In the genomic region with DNA sequence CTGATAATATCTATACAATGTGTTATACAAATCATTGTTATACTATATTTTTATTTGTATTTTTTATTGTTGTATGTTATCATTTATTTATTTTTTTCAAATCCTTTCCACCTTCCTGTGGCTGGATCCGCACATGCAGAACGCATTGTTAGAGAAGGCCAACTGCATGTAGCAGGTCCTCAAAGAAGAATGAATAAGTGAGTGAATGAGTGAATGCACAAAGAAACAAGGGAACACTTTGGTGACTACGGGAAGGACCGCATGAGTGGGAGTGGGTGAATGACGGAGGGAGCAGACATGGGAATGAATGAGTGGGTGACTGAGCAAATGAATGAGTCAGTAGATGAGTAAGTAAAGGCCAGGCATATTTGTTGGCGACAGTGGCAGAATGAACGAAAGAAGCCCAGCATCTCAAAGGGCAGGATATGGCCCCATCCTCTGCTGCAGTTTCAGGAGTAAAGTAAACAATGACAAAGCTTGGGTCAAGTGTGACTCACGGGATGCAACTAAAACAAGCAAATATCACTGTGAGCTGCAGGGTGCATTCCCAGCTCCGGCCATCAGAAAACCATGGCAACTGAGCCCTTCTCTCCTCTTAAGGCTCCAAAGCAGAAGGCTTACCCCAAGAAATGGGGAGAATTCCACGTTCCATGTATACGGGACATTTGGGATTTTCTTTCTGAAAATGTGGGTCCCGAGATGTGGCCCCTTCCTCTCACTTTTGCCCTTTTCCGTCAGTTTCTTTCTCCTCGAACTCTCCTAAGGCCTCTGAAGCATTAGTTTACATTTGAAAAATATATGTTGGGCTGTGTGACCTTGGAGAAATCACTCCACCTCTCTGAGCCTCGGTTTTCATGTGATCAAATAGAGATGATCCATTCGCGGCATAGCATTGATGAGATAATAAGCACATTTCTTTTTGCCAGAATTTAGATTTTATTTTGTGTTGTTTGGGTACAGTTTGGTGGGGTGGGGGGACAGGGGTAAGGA, we compare ENCODE assay signal across 9 cellular contexts. TPM values are rescaled to one million over a fixed set of nuclear protein-coding genes. Genes with fewer than 3 reads are reported as not detected.
DNase-seq lines count a peak whose midpoint lies in the region; ATAC-seq, FAIRE-seq and TF ChIP-seq lines count a peak whose summit lies in the region.
"Had no signal": no experiment of that assay in that cellular context is flagged by ENCODE, and none has a peak within 500 bp of the region (broad histone marks: within the 10 kb centered on the region; RNA-seq: fewer than 3 reads in every experiment).

No MANE protein-coding gene starts in this region.

- no peaks in the 10 kb centered on the region for H3K4me1 Mint-ChIP-seq in activated CD8-positive, alpha-beta T cell treated with anti-CD3 and anti-CD28 coated beads for 36 hours (ENCODE audit: low read depth)
- no peaks in the 10 kb centered on the region for H3K4me1 Mint-ChIP-seq in activated CD8-positive, alpha-beta T cell treated with anti-CD3 and anti-CD28 coated beads, Interleukin-2, amount 10 ng/mL, durations not matched to agents 7 days and 5 days (ENCODE audit: low read depth)

- peaks cover 9% of the 10 kb centered on the region for H3K9me3 Mint-ChIP-seq in activated CD8-positive, alpha-beta T cell treated with anti-CD3 and anti-CD28 coated beads for 36 hours
- peaks cover 9% of the 10 kb centered on the region for H3K9me3 Mint-ChIP-seq in activated CD8-positive, alpha-beta T cell treated with anti-CD3 and anti-CD28 coated beads, Interleukin-2, amount 10 ng/mL, durations not matched to agents 7 days and 5 days (ENCODE audit: insufficient read depth)

- no peak for FAIRE-seq in GM12891 (lab: Jason Lieb, UNC)
- FAIRE-seq: colon had no signal

- no peak for TF ChIP-seq CTCF in activated CD8-positive, alpha-beta T cell treated with anti-CD3 and anti-CD28 coated beads for 36 hours (IDR thresholded peaks at IDR 0.05)

- intact Hi-C loops in activated CD8-positive, alpha-beta T cell treated with anti-CD3 and anti-CD28 coated beads for 36 hours (cut with micrococcal nuclease) = no loop called here

- no peak for TF ChIP-seq POLR2A in GM12891 (IDR thresholded peaks at IDR 0.05; ENCODE audit: low read depth, low read length)

- H3K36me3 Mint-ChIP-seq in activated CD8-positive, alpha-beta T cell treated with anti-CD3 and anti-CD28 coated beads for 36 hours (ENCODE audit: low read depth) = no peaks in the 10 kb centered on the region
- H3K36me3 Mint-ChIP-seq in activated CD8-positive, alpha-beta T cell treated with anti-CD3 and anti-CD28 coated beads, Interleukin-2, amount 10 ng/mL, durations not matched to agents 7 days and 5 days (ENCODE audit: low read depth) = no peaks in the 10 kb centered on the region

- CTCF ChIA-PET in activated CD8-positive, alpha-beta T cell treated with anti-CD3 and anti-CD28 coated beads for 36 hours (lab: Charles Lee) = no interaction called here
- CTCF ChIA-PET in activated CD8-positive, alpha-beta T cell treated with anti-CD3 and anti-CD28 coated beads, Interleukin-2, amount 10 ng/mL, durations not matched to agents 7 days and 5 days (lab: Charles Lee) = no interaction called here

- H3K4me3 Mint-ChIP-seq in activated CD8-positive, alpha-beta T cell treated with anti-CD3 and anti-CD28 coated beads for 36 hours = no peak overlapping the region
- H3K4me3 Mint-ChIP-seq in activated CD8-positive, alpha-beta T cell treated with anti-CD3 and anti-CD28 coated beads, Interleukin-2, amount 10 ng/mL, durations not matched to agents 7 days and 5 days = no peak overlapping the region

- ATAC-seq in activated CD8-positive, alpha-beta T cell treated with anti-CD3 and anti-CD28 coated beads for 36 hours = peak; percentile 37
- no peak for ATAC-seq in activated CD8-positive, alpha-beta T cell treated with anti-CD3 and anti-CD28 coated beads, Interleukin-2, amount 10 ng/mL, durations not matched to agents 7 days and 5 days
- ATAC-seq in HG03457 (IDR thresholded peaks at IDR 0.05; ENCODE audit: unreplicated experiment) = no peak

- POLR2A ChIA-PET in activated CD8-positive, alpha-beta T cell treated with anti-CD3 and anti-CD28 coated beads for 36 hours (lab: Charles Lee) = no interaction called here
- POLR2A ChIA-PET in activated CD8-positive, alpha-beta T cell treated with anti-CD3 and anti-CD28 coated beads, Interleukin-2, amount 10 ng/mL, durations not matched to agents 7 days and 5 days (lab: Charles Lee) = no interaction called here

- H3K27ac Mint-ChIP-seq in activated CD8-positive, alpha-beta T cell treated with anti-CD3 and anti-CD28 coated beads for 36 hours = no peak overlapping the region
- no peak overlapping the region for H3K27ac Mint-ChIP-seq in activated CD8-positive, alpha-beta T cell treated with anti-CD3 and anti-CD28 coated beads, Interleukin-2, amount 10 ng/mL, durations not matched to agents 7 days and 5 days

- no peak for DNase-seq in activated CD8-positive, alpha-beta T cell treated with anti-CD3 and anti-CD28 coated beads for 36 hours
- DNase-seq in activated CD8-positive, alpha-beta T cell treated with anti-CD3 and anti-CD28 coated beads, Interleukin-2, amount 10 ng/mL, durations not matched to agents 7 days and 5 days = no peak
- peak; percentile 99 for DNase-seq in RPMI7951 (ENCODE audit: low read depth)
- DNase-seq in fibroblast of the conjunctiva (ENCODE audit: low read depth) = peak; percentile 83
- DNase-seq in smooth muscle cell of the brain vasculature (ENCODE audit: low read depth, low spot score) = peak; percentile 89
- no peak for DNase-seq in GM12891 (ENCODE audit: insufficient read length, low spot score)
- no peak for DNase-seq in DMS79 (lab: John Stamatoyannopoulos, UW)

- peaks cover 6% of the 10 kb centered on the region for H3K27me3 Mint-ChIP-seq in activated CD8-positive, alpha-beta T cell treated with anti-CD3 and anti-CD28 coated beads for 36 hours
- peaks cover 4% of the 10 kb centered on the region for H3K27me3 Mint-ChIP-seq in activated CD8-positive, alpha-beta T cell treated with anti-CD3 and anti-CD28 coated beads, Interleukin-2, amount 10 ng/mL, durations not matched to agents 7 days and 5 days (ENCODE audit: low read depth)

TF ChIP-seq in GM12891, 5 proteins besides CTCF, POLR2A, EP300 and RAD21:
- TF ChIP-seq POU2F2 (IDR thresholded peaks at IDR 0.05; ENCODE audit: low read depth, low read length) = no peak
- TF ChIP-seq PAX5 (IDR thresholded peaks at IDR 0.05; ENCODE audit: insufficient read depth, low read length, severe bottlenecking) = no peak
- no peak for TF ChIP-seq TAF1 (IDR thresholded peaks at IDR 0.05; ENCODE audit: low read depth, low read length)
- TF ChIP-seq SPI1 (IDR thresholded peaks at IDR 0.05; ENCODE audit: low read depth, low read length) = no peak
- TF ChIP-seq POLR2AphosphoS5 (IDR thresholded peaks at IDR 0.05; ENCODE audit: low read depth, low read length) = no peak
TF ChIP-seq in GM12891: peak in this region for 0.

RNA-seq across cellular contexts. Expression of gene KCNF1, which starts 24.5 kb away (rescaled TPM):
- total RNA-seq in activated CD8-positive, alpha-beta T cell treated with anti-CD3 and anti-CD28 coated beads for 36 hours = not detected
- not detected for total RNA-seq in activated CD8-positive, alpha-beta T cell treated with anti-CD3 and anti-CD28 coated beads, Interleukin-2, amount 10 ng/mL, durations not matched to agents 7 days and 5 days
- 0.49 TPM in 1 of 2 replicates, not detected in the other for total RNA-seq in RPMI7951 (2014; rRNA removed; shearing (Covaris generic))
- not detected for polyA plus RNA-seq in GM12891 (2012; ENCODE audit: low read depth, missing spikeins)

Comparison
In these comparisons a context has a peak if more than half of its experiments do, and no peak if none do; other contexts are left out.
1. DNase-seq: peak in RPMI7951 (single experiment), fibroblast of the conjunctiva (single experiment) and smooth muscle cell of the brain vasculature (single experiment); none in activated CD8-positive, alpha-beta T cell treated with anti-CD3 and anti-CD28 coated beads for 36 hours (single experiment), activated CD8-positive, alpha-beta T cell treated with anti-CD3 and anti-CD28 coated beads, Interleukin-2, amount 10 ng/mL, durations not matched to agents 7 days and 5 days (single experiment), GM12891 (single experiment) and DMS79 (single experiment).